ENCODE assay signal across 17 cellular contexts in the genomic region with DNA sequence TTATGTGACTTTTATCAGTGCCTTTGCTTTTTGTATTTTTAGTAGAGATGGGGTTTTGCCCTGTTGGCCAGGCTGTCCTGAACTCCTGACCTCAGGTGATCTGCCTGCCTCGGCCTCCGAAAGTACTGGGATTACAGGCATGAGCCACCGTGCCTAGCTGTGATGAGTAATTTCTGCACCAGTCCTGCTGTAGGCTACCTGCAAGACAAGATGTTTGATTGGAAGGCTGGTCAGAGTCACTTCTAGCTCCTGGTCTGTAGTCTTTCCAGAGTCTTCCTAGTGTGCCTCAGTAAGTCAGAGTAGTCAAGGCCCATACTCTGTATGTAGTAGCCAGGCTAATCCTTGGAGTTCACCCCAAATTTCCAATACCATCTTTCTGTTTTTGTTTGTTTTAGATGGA. TPM values are rescaled to one million over a fixed set of nuclear protein-coding genes. Genes with fewer than 3 reads are reported as not detected.
DNase-seq lines count a peak whose midpoint lies in the region; ATAC-seq, FAIRE-seq and TF ChIP-seq lines count a peak whose summit lies in the region.
"Had no signal": no experiment of that assay in that cellular context is flagged by ENCODE, and none has a peak within 500 bp of the region (broad histone marks: within the 10 kb centered on the region; RNA-seq: fewer than 3 reads in every experiment).

No MANE protein-coding gene starts in this region.

- no peak overlapping the region for H3K4me3 ChIP-seq in K562

- POLR2A ChIA-PET in K562 (lab: Yijun Ruan, JAX): interaction anchor here (1.1 kb wide), 1 partner anchor 10 kb away, joined by 3 read pairs; no protein-coding TSS in a partner anchor

- no peaks in the 10 kb centered on the region for H3K9me1 ChIP-seq in K562 (ENCODE audit: control insufficient read depth, insufficient read depth, low read length)

- TF ChIP-seq POLR2A in K562 (conservative IDR thresholded peaks at IDR 0.05): no peak

- peaks cover 36 to 60% of the 10 kb centered on the region in 2 experiments for H3K27me3 ChIP-seq in K562 (ENCODE audit: control insufficient read depth in 2 of 2, insufficient read depth in 2 of 2, low read length in 2 of 2)
- H3K27me3 ChIP-seq: BE2C had no signal

- CTCF ChIA-PET in K562 (lab: Yijun Ruan, JAX; ENCODE audit: low intra/inter-chr PET ratio): no interaction called here

- H3K4me1 Mint-ChIP-seq in natural killer cell treated with Interleukin-12 subunit alpha and Interleukin-12 subunit beta and Interleukin-15 and Interleukin-18, amount 100 ng/mL, for 72 hours (ENCODE audit: low read depth in 2 of 2): peaks cover 0 to 2% of the 10 kb centered on the region in 2 donors
- no peaks in the 10 kb centered on the region for H3K4me1 Mint-ChIP-seq in natural killer cell
- H3K4me1 Mint-ChIP-seq in nephron: peaks cover 35% of the 10 kb centered on the region
- H3K4me1 Mint-ChIP-seq: CD4-positive, alpha-beta memory T cell had no signal

- TF ChIP-seq EP300 in K562 (IDR thresholded peaks at IDR 0.05; ENCODE audit: low read length): no peak

- no peaks in the 10 kb centered on the region for H3K4me1 ChIP-seq in K562 (replicated peaks in 1 of 2; ENCODE audit: control insufficient read depth in 2 of 2, insufficient read depth in 2 of 2, low read length in 2 of 2)

- intact Hi-C loops in natural killer cell (cut with micrococcal nuclease) (no loop called here), K562 (cut with micrococcal nuclease) (no loop called here)

- no peak for TF ChIP-seq RAD21 in K562 (CRISPR knock-in tag; conservative IDR thresholded peaks at IDR 0.05 in 1 of 2, IDR thresholded peaks at IDR 0.05 in 1 of 2)

- no peaks in the 10 kb centered on the region for H3K36me3 Mint-ChIP-seq in natural killer cell treated with Interleukin-12 subunit alpha and Interleukin-12 subunit beta and Interleukin-15 and Interleukin-18, amount 100 ng/mL, for 72 hours
- H3K36me3 Mint-ChIP-seq in natural killer cell: no peaks in the 10 kb centered on the region
- H3K36me3 Mint-ChIP-seq in nephron (ENCODE audit: low read depth): no peaks in the 10 kb centered on the region
- H3K36me3 Mint-ChIP-seq: CD4-positive, alpha-beta memory T cell had no signal

- no peaks in the 10 kb centered on the region for H3K79me2 ChIP-seq in K562 (ENCODE audit: control insufficient read depth, insufficient read depth, low read length)

- DNase-seq in natural killer cell treated with Interleukin-12 subunit alpha and Interleukin-12 subunit beta and Interleukin-15 and Interleukin-18, amount 100 ng/mL, for 72 hours (ENCODE audit: low spot score): no peak
- DNase-seq in natural killer cell: no peak
- no peak for DNase-seq in K562 (ENCODE audit: extremely low read depth in 1 of 4, low spot score in 3 of 4)
- DNase-seq in frontal cortex (ENCODE audit: low spot score in 2 of 2): no peak
- DNase-seq in EL: no peak
- DNase-seq in pons (ENCODE audit: low spot score): no peak
- DNase-seq: ACHN; BE2C; CD4-positive, alpha-beta memory T cell; DMS79; IMR-90 had no signal

- no peaks in the 10 kb centered on the region for H3K9me3 Mint-ChIP-seq in natural killer cell treated with Interleukin-12 subunit alpha and Interleukin-12 subunit beta and Interleukin-15 and Interleukin-18, amount 100 ng/mL, for 72 hours
- no peaks in the 10 kb centered on the region for H3K9me3 Mint-ChIP-seq in natural killer cell
- H3K9me3 Mint-ChIP-seq in nephron: no peaks in the 10 kb centered on the region
- H3K9me3 Mint-ChIP-seq: CD4-positive, alpha-beta memory T cell had no signal

- TF ChIP-seq CTCF in natural killer cell (IDR thresholded peaks at IDR 0.05): no peak
- TF ChIP-seq CTCF in K562 (IDR thresholded peaks at IDR 0.05 in 2 of 3, conservative IDR thresholded peaks at IDR 0.05 in 1 of 3; ENCODE audit: insufficient read depth in 2 of 3, low read depth in 1 of 3, low read length in 3 of 3): no peak
- no peak for TF ChIP-seq CTCF in nephron (IDR thresholded peaks at IDR 0.05; ENCODE audit: unreplicated experiment in 3 of 3)

- WGBS in K562 (ENCODE audit: insufficient coverage, low coverage, missing lambda C conversion rate): 3% methylated on average over 3 of the region's 3 CpGs

- H3K9me3 ChIP-seq in K562 (replicated peaks; ENCODE audit: control insufficient read depth, insufficient read depth, low read depth, low read length): no peaks in the 10 kb centered on the region
- H3K9me3 ChIP-seq: BE2C had no signal

- H4K20me1 ChIP-seq in K562 (replicated peaks; ENCODE audit: control insufficient read depth, insufficient read depth, low read length): 0 out of 2 replicates have a peak, but pooled peaks cover 3% of the 10 kb centered on the region

- H3K27me3 Mint-ChIP-seq in natural killer cell treated with Interleukin-12 subunit alpha and Interleukin-12 subunit beta and Interleukin-15 and Interleukin-18, amount 100 ng/mL, for 72 hours: no peaks in the 10 kb centered on the region
- H3K27me3 Mint-ChIP-seq in natural killer cell (ENCODE audit: low read depth in 2 of 2): peaks cover 0 to 5% of the 10 kb centered on the region in 2 donors
- peaks cover 13% of the 10 kb centered on the region for H3K27me3 Mint-ChIP-seq in nephron (ENCODE audit: low read depth)

- BruUV-seq in K562 (replicated peaks; lab: Mats Ljungman, UMichigan): no TSS peak

- H3K36me3 ChIP-seq in K562 (ENCODE audit: control insufficient read depth, insufficient read depth, low read length): no peaks in the 10 kb centered on the region
- H3K36me3 ChIP-seq: BE2C had no signal

- H3K9ac ChIP-seq in K562 (ENCODE audit: insufficient read depth in 1 of 2, low read depth in 2 of 2, low read length in 2 of 2): no peak overlapping the region
- H3K9ac ChIP-seq: KMS-11 had no signal

- no peak overlapping the region for H3K4me2 ChIP-seq in K562 (ENCODE audit: insufficient read depth, low read length)
- H3K4me2 ChIP-seq: KMS-11 had no signal

- FAIRE-seq in K562 (lab: Jason Lieb, UNC) (no peak), frontal cortex (lab: Jason Lieb, UNC) (no peak)
- FAIRE-seq: G401.6, GM19239 had no signal

- no peak overlapping the region for H3K4me3 Mint-ChIP-seq in natural killer cell treated with Interleukin-12 subunit alpha and Interleukin-12 subunit beta and Interleukin-15 and Interleukin-18, amount 100 ng/mL, for 72 hours
- H3K4me3 Mint-ChIP-seq in natural killer cell: no peak overlapping the region
- no peak overlapping the region for H3K4me3 Mint-ChIP-seq in nephron
- H3K4me3 Mint-ChIP-seq: CD4-positive, alpha-beta memory T cell had no signal

- no peak overlapping the region for H3K27ac ChIP-seq in K562 (ENCODE audit: extremely low read depth, low read depth, low read length)
- H3K27ac ChIP-seq: C4-2B, KMS-11 had no signal

- peak; percentile 21 to 42 for ATAC-seq in natural killer cell treated with Interleukin-12 subunit alpha and Interleukin-12 subunit beta and Interleukin-15 and Interleukin-18, amount 100 ng/mL, for 72 hours
- ATAC-seq in natural killer cell: no peak
- ATAC-seq in K562: peak; percentile 20; the same call in 1 of the 3 replicates
- ATAC-seq: HCT116 had no signal

- no peak overlapping the region for H2AFZ ChIP-seq in K562 (ENCODE audit: low read depth, low read length)

- H3K27ac Mint-ChIP-seq in natural killer cell treated with Interleukin-12 subunit alpha and Interleukin-12 subunit beta and Interleukin-15 and Interleukin-18, amount 100 ng/mL, for 72 hours: no peak overlapping the region
- no peak overlapping the region for H3K27ac Mint-ChIP-seq in natural killer cell
- peak overlapping the region in 2 of 3 experiments; percentile 44 to 74 for H3K27ac Mint-ChIP-seq in nephron

- in situ Hi-C loops in K562 (cut with MboI): no loop called here

TF ChIP-seq in K562, 482 proteins besides CTCF, POLR2A, EP300 and RAD21 (continues in another document):
- TF ChIP-seq ZNF584 (CRISPR knock-in tag; IDR thresholded peaks at IDR 0.05; ENCODE audit: low read depth) (no peak), PRPF4 (IDR thresholded peaks at IDR 0.05; ENCODE audit: insufficient read depth, low read depth, low read length, poor library complexity, severe bottlenecking) (no peak), CTBP1 (IDR thresholded peaks at IDR 0.05; ENCODE audit: borderline replicate concordance) (no peak), MYC (IDR thresholded peaks at IDR 0.05; ENCODE audit: low read depth, low read length) (no peak), MYC (CRISPR knock-in tag; IDR thresholded peaks at IDR 0.05; ENCODE audit: borderline replicate concordance, low read depth) (no peak)

RNA-seq across cellular contexts. Expression of a gene that starts 8.9 kb away (rescaled TPM):
- 10 to 100 TPM; 19.6 to 64.3 TPM for total RNA-seq in natural killer cell treated with Interleukin-12 subunit alpha and Interleukin-12 subunit beta and Interleukin-15 and Interleukin-18, amount 100 ng/mL, for 72 hours
- total RNA-seq in natural killer cell: 10 to 100 TPM in 1 of 3 donors, 1 to 10 TPM in 2; 6.5 to 11.1 (median 8.7) TPM
- total RNA-seq in K562 (2011; cell fraction: chromatin; rRNA removed; ENCODE audit: low replicate concordance): 5.5 and 21.6 TPM in 2 replicates
- total RNA-seq in K562 (2011; cell fraction: nucleolus; rRNA removed): 4.5 and 5.4 TPM in 2 replicates
- 14.0 and 33.7 TPM in 2 replicates for total RNA-seq in K562 (2011; cell fraction: nucleoplasm; rRNA removed)
- total RNA-seq in K562 (2014; rRNA removed): 0.73 and 3.0 TPM in 2 replicates
- total RNA-seq in K562 (2014; rRNA removed; fragmentation: Illumina TruSeq; extraction: Trizol): 5.0 and 5.3 TPM in 2 replicates
- total RNA-seq in K562 (2015; rRNA removed; fragmentation: Illumina TruSeq; extraction: Trizol): 6.4 and 6.5 TPM in 2 replicates
- total RNA-seq in K562 (2021): 3.6 and 4.5 TPM in 2 replicates
- 4.2 and 4.3 TPM in 2 replicates for polyA plus RNA-seq in K562 (2011; rRNA removed)
- 0.78 and 1.8 TPM in 2 replicates for polyA plus RNA-seq in K562 (2011; cell fraction: cytosol; rRNA removed)
- 4.5 and 4.6 TPM in 2 replicates for polyA plus RNA-seq in K562 (2011; cell fraction: nucleus; rRNA removed)
- polyA plus RNA-seq in K562 (2012): 3.3 and 3.7 TPM in 2 replicates
- 4.3 and 4.4 TPM in 2 replicates for polyA plus RNA-seq in K562 (2014; fragmentation: Illumina TruSeq; extraction: Trizol)
- 1 to 10 TPM; 2.5 to 3.1 TPM for polyA plus RNA-seq in K562 (2014; fragmentation: Nextera tagmentation; extraction: Ambion mirVana)
- 4.4 TPM in 2 replicates for polyA plus RNA-seq in K562 (2014; rRNA removed)
- 4.2 and 5.9 TPM in 2 replicates for polyA minus RNA-seq in K562 (2011; rRNA and poly(A)+ RNA removed)
- polyA minus RNA-seq in K562 (2011; cell fraction: cytosol; rRNA and poly(A)+ RNA removed): 2.5 and 3.5 TPM in 2 replicates
- 3.8 and 5.7 TPM in 2 replicates for polyA minus RNA-seq in K562 (2011; cell fraction: nucleus; rRNA and poly(A)+ RNA removed)
- total RNA-seq in frontal cortex: 171 TPM

Comparison
In these comparisons a context has a peak if more than half of its experiments do, and no peak if none do; other contexts are left out.
1. ATAC-seq: peak in natural killer cell treated with Interleukin-12 subunit alpha and Interleukin-12 subunit beta and Interleukin-15 and Interleukin-18, amount 100 ng/mL, for 72 hours (2 of 2) and K562 (single experiment); none in natural killer cell (0 of 3).
2. H3K27ac Mint-ChIP-seq: peak in nephron (2 of 3); none in natural killer cell treated with Interleukin-12 subunit alpha and Interleukin-12 subunit beta and Interleukin-15 and Interleukin-18, amount 100 ng/mL, for 72 hours (0 of 2) and natural killer cell (0 of 2).